ENCODE assay signal across 1 cellular context in genomic region chr15:76195506-76196285, GRCh38.
TF ChIP-seq lines count a peak whose summit lies in the region.

No MANE protein-coding gene starts in this region.

TF ChIP-seq in H1, 55 proteins besides CTCF, POLR2A, EP300 and RAD21 (continued from another document):
- no peak for TF ChIP-seq RNF2 (IDR thresholded peaks at IDR 0.05; ENCODE audit: borderline replicate concordance, low read depth, low read length, missing control alignments, poor library complexity, severe bottlenecking)
- TF ChIP-seq ASH2L (IDR thresholded peaks at IDR 0.05; ENCODE audit: low read length): no peak
